1 cellular context compared by ENCODE assay signal in genomic region chr22:50641696-50642607, GRCh38.
TF ChIP-seq lines count a peak whose summit lies in the region.

No MANE protein-coding gene starts in this region.

TF ChIP-seq in HepG2, 621 proteins besides CTCF, POLR2A, EP300 and RAD21 (continued from another document and continues in another):
- peak; percentile 82; the same call in 1 of the 2 replicates for TF ChIP-seq ZFP91 (CRISPR knock-in tag; IDR thresholded peaks at IDR 0.05; ENCODE audit: borderline replicate concordance)
- peak; percentile 86 for TF ChIP-seq NR2C2 (CRISPR knock-in tag; IDR thresholded peaks at IDR 0.05; ENCODE audit: borderline replicate concordance)
- TF ChIP-seq RAD51 (IDR thresholded peaks at IDR 0.05; ENCODE audit: borderline replicate concordance), result peak; percentile 79; the same call in 1 of the 2 replicates
- no peak for TF ChIP-seq U2AF1 (optimal IDR thresholded peaks at IDR 0.05; ENCODE audit: low read depth, low read length)
- TF ChIP-seq ZNF746 (CRISPR knock-in tag; IDR thresholded peaks at IDR 0.05), result no peak
- no peak for TF ChIP-seq DZIP1 (CRISPR knock-in tag; IDR thresholded peaks at IDR 0.05)
- peak; percentile 99 for TF ChIP-seq ARNTL (CRISPR knock-in tag; IDR thresholded peaks at IDR 0.05)
- TF ChIP-seq ZNF143 (CRISPR knock-in tag; IDR thresholded peaks at IDR 0.05), result no peak; the same call in none of the 2 replicates
- TF ChIP-seq NKX3-1 (CRISPR knock-in tag; IDR thresholded peaks at IDR 0.05), result peak; percentile 74; the same call in 1 of the 2 replicates
- TF ChIP-seq RARA (CRISPR knock-in tag; IDR thresholded peaks at IDR 0.05), result peak; percentile 97
- no peak for TF ChIP-seq ZNF24 (IDR thresholded peaks at IDR 0.05)
- peak; percentile 76; the same call in 1 of the 2 replicates for TF ChIP-seq REPIN1 (CRISPR knock-in tag; IDR thresholded peaks at IDR 0.05; ENCODE audit: borderline replicate concordance, low read depth)
- TF ChIP-seq ZNF740 (CRISPR knock-in tag; IDR thresholded peaks at IDR 0.05), result no peak
- no peak for TF ChIP-seq DRAP1 (CRISPR knock-in tag; IDR thresholded peaks at IDR 0.05)
- no peak for TF ChIP-seq ZNF660 (CRISPR knock-in tag; IDR thresholded peaks at IDR 0.05; ENCODE audit: borderline replicate concordance, low read depth)
- TF ChIP-seq SCMH1 (CRISPR knock-in tag; IDR thresholded peaks at IDR 0.05; ENCODE audit: borderline replicate concordance), result no peak
- TF ChIP-seq ZNF576 (CRISPR knock-in tag; IDR thresholded peaks at IDR 0.05), result no peak
- TF ChIP-seq SALL1 (CRISPR knock-in tag; IDR thresholded peaks at IDR 0.05), result peak; percentile 86
- no peak for TF ChIP-seq NONO (IDR thresholded peaks at IDR 0.05)
- peak; percentile 38; the same call in 1 of the 2 replicates for TF ChIP-seq NONO (CRISPR knock-in tag; conservative IDR thresholded peaks at IDR 0.05)
- TF ChIP-seq FLYWCH1 (CRISPR knock-in tag; IDR thresholded peaks at IDR 0.05), result no peak
- peak; percentile 87 for TF ChIP-seq HIVEP1 (CRISPR knock-in tag; IDR thresholded peaks at IDR 0.05)
- TF ChIP-seq KIAA2018 (CRISPR knock-in tag; IDR thresholded peaks at IDR 0.05; ENCODE audit: borderline replicate concordance), result no peak
- no peak for TF ChIP-seq FOXP1 (IDR thresholded peaks at IDR 0.05)
- TF ChIP-seq FOXP1 (CRISPR knock-in tag; IDR thresholded peaks at IDR 0.05), result peak; percentile 47; the same call in 1 of the 2 replicates
- TF ChIP-seq POLR2AphosphoS5 (IDR thresholded peaks at IDR 0.05; ENCODE audit: low read depth, low read length), result peak; percentile 68; the same call in 1 of the 2 replicates
- TF ChIP-seq ZNF251 (CRISPR knock-in tag; IDR thresholded peaks at IDR 0.05), result no peak
- no peak for TF ChIP-seq ELK4 (CRISPR knock-in tag; IDR thresholded peaks at IDR 0.05; ENCODE audit: borderline replicate concordance)
- peak; percentile 72 for TF ChIP-seq ZNF503 (CRISPR knock-in tag; IDR thresholded peaks at IDR 0.05)
- TF ChIP-seq SIN3A (IDR thresholded peaks at IDR 0.05; ENCODE audit: borderline replicate concordance, low read depth, low read length), result 0 out of 2 replicates have a peak, but pooled peaks have one; percentile 52
- 0 out of 2 replicates have a peak, but pooled peaks have one; percentile 30 for TF ChIP-seq ZNF605 (CRISPR knock-in tag; IDR thresholded peaks at IDR 0.05)
- 0 out of 4 replicates have a peak, but pooled peaks of 1 of the 2 experiments have one; percentile 15 for TF ChIP-seq REST (IDR thresholded peaks at IDR 0.05; ENCODE audit: borderline replicate concordance in 1 of 2, low read depth in 1 of 2, low read length in 2 of 2)
- TF ChIP-seq ZNF777 (CRISPR knock-in tag; IDR thresholded peaks at IDR 0.05), result peak; percentile 58
